12 cellular contexts compared by ENCODE assay signal in the genomic region with DNA sequence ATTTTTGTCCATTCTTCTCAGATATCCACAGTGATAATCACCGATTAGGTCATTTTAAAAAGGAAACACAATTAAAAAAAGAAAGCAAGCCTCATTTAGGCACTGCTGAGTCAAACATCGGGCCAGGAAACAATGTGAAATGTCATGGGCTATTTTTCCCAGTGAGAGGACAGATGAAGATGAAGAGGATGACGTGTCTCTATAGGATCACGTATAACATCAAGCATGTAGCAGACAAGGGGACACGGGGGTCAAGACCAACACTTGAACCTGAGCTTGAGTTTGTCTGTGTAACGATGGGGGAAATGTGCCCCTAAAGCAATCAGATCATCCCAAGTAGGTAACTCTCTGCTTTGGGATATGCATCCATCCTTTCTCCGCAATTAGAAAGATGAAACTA.
"Had no signal": no experiment of that assay in that cellular context is flagged by ENCODE, and none has a peak within 500 bp of the region (broad histone marks: within the 10 kb centered on the region; RNA-seq: fewer than 3 reads in every experiment).

No MANE protein-coding gene starts in this region.

- H3K36me3 Mint-ChIP-seq: natural killer cell treated with Interleukin-12 subunit alpha and Interleukin-12 subunit beta and Interleukin-15 and Interleukin-18, amount 100 ng/mL, for 72 hours had no signal

- H3K4me3 ChIP-seq: esophagus muscularis mucosa, heart left ventricle, thoracic aorta had no signal

- H3K27me3 ChIP-seq: esophagus muscularis mucosa, heart left ventricle had no signal

- FAIRE-seq: frontal cortex, islet of Langerhans had no signal

- H3K27ac Mint-ChIP-seq: natural killer cell treated with Interleukin-12 subunit alpha and Interleukin-12 subunit beta and Interleukin-15 and Interleukin-18, amount 100 ng/mL, for 72 hours; stimulated activated naive CD8-positive, alpha-beta T cell treated with anti-CD3 and anti-CD28 coated beads, Interleukin-15, Interleukin-2, amounts not matched to agents 100 ng/mL and 50 ng/mL, for 24 hours had no signal

- H3K9me3 ChIP-seq: esophagus muscularis mucosa, heart left ventricle, thoracic aorta had no signal

- DNase-seq: activated naive CD4-positive, alpha-beta T cell treated with anti-CD3 and anti-CD28 coated beads, Interleukin-2, amount 50 U/mL, for 16 hours; activated T-cell treated with anti-CD3 and anti-CD28 coated beads, Interleukin-2, amount 50 U/mL, for 1 hour; amniotic stem cell; stimulated activated CD4-positive, alpha-beta T cell treated with anti-CD3 and anti-CD28 coated beads, Interleukin-2, amount 100 ng/mL, for 48 hours had no signal

- ATAC-seq: left lobe of liver; natural killer cell treated with Interleukin-12 subunit alpha and Interleukin-12 subunit beta and Interleukin-15 and Interleukin-18, amount 100 ng/mL, for 72 hours had no signal

- H3K4me3 Mint-ChIP-seq: natural killer cell treated with Interleukin-12 subunit alpha and Interleukin-12 subunit beta and Interleukin-15 and Interleukin-18, amount 100 ng/mL, for 72 hours; stimulated activated naive CD8-positive, alpha-beta T cell treated with anti-CD3 and anti-CD28 coated beads, Interleukin-15, Interleukin-2, amounts not matched to agents 100 ng/mL and 50 ng/mL, for 24 hours had no signal

- H3K27me3 Mint-ChIP-seq: stimulated activated naive CD8-positive, alpha-beta T cell treated with anti-CD3 and anti-CD28 coated beads, Interleukin-15, Interleukin-2, amounts not matched to agents 100 ng/mL and 50 ng/mL, for 24 hours had no signal

- H3K27ac ChIP-seq: esophagus muscularis mucosa, heart left ventricle, thoracic aorta had no signal

- H3K9me3 Mint-ChIP-seq: natural killer cell treated with Interleukin-12 subunit alpha and Interleukin-12 subunit beta and Interleukin-15 and Interleukin-18, amount 100 ng/mL, for 72 hours; stimulated activated naive CD8-positive, alpha-beta T cell treated with anti-CD3 and anti-CD28 coated beads, Interleukin-15, Interleukin-2, amounts not matched to agents 100 ng/mL and 50 ng/mL, for 24 hours had no signal

- H3K36me3 ChIP-seq: esophagus muscularis mucosa, heart left ventricle, thoracic aorta had no signal
